9 cellular contexts compared by ENCODE assay signal in genomic region chr11:86064236-86064803, GRCh38. TPM values are rescaled to one million over a fixed set of nuclear protein-coding genes. Genes with fewer than 3 reads are reported as not detected.
A peak's percentile ranks its signal among the peaks of the same experiment; 100 is the strongest.
DNase-seq lines count a peak whose midpoint lies in the region; ATAC-seq, FAIRE-seq and TF ChIP-seq lines count a peak whose summit lies in the region.
"Had no signal": no experiment of that assay in that cellular context is flagged by ENCODE, and none has a peak within 500 bp of the region (broad histone marks: within the 10 kb centered on the region; RNA-seq: fewer than 3 reads in every experiment).

No MANE protein-coding gene starts in this region.

- H3K4me1 Mint-ChIP-seq in activated naive CD4-positive, alpha-beta T cell treated with anti-CD3 and anti-CD28 coated beads, Interleukin-2, amount 50 U/mL, for 24 hours = peaks cover 66% of the 10 kb centered on the region
- peaks cover 64% of the 10 kb centered on the region for H3K4me1 Mint-ChIP-seq in activated naive CD8-positive, alpha-beta T cell treated with anti-CD3 and anti-CD28 coated beads for 36 hours
- peaks cover 26% of the 10 kb centered on the region for H3K4me1 Mint-ChIP-seq in type B pancreatic cell (ENCODE audit: unreplicated experiment)
- peaks cover 35% of the 10 kb centered on the region for H3K4me1 Mint-ChIP-seq in nephron progenitor cell

- H3K27me3 ChIP-seq in pancreas = no peaks in the 10 kb centered on the region

- 47 to 56% methylated on average over 5 of the region's 5 CpGs for WGBS in pancreas, 2 donors

- H3K27ac ChIP-seq in pancreas = no peak overlapping the region

- no peak for FAIRE-seq in pancreas (lab: Jason Lieb, UNC)
- FAIRE-seq: urothelium cell line had no signal

- peaks cover 14 to 47% (median 44%) of the 10 kb centered on the region in 3 donors for H3K4me1 ChIP-seq in pancreas

- ATAC-seq in pancreas = no peak

- H3K27me3 Mint-ChIP-seq in activated naive CD4-positive, alpha-beta T cell treated with anti-CD3 and anti-CD28 coated beads, Interleukin-2, amount 50 U/mL, for 24 hours = no peaks in the 10 kb centered on the region
- no peaks in the 10 kb centered on the region for H3K27me3 Mint-ChIP-seq in activated naive CD8-positive, alpha-beta T cell treated with anti-CD3 and anti-CD28 coated beads for 36 hours
- H3K27me3 Mint-ChIP-seq in type B pancreatic cell = no peaks in the 10 kb centered on the region
- H3K27me3 Mint-ChIP-seq in nephron progenitor cell (ENCODE audit: low read depth, poor library complexity) = no peaks in the 10 kb centered on the region

- H3K36me3 ChIP-seq in pancreas = no peaks in the 10 kb centered on the region

- DNase-seq in activated naive CD4-positive, alpha-beta T cell treated with anti-CD3 and anti-CD28 coated beads, Interleukin-2, amount 50 U/mL, for 16 hours = no peak
- no peak for DNase-seq in activated naive CD8-positive, alpha-beta T cell treated with anti-CD3 and anti-CD28 coated beads for 36 hours
- DNase-seq in iris pigment epithelial cell (ENCODE audit: low read depth) (peak; percentile 82), type B pancreatic cell (ENCODE audit: extremely low spot score, unreplicated experiment) (no peak), NCI-H2196 treated with DMSO at 0.1 percent for 48 hours (lab: John Stamatoyannopoulos, UW; ENCODE audit: unreplicated experiment) (no peak), nephron progenitor cell (no peak), pancreas (no peak)

- no peaks in the 10 kb centered on the region for H3K9me3 Mint-ChIP-seq in activated naive CD4-positive, alpha-beta T cell treated with anti-CD3 and anti-CD28 coated beads, Interleukin-2, amount 50 U/mL, for 24 hours
- H3K9me3 Mint-ChIP-seq in activated naive CD8-positive, alpha-beta T cell treated with anti-CD3 and anti-CD28 coated beads for 36 hours = peaks cover 7% of the 10 kb centered on the region
- H3K9me3 Mint-ChIP-seq in type B pancreatic cell = peaks cover 5% of the 10 kb centered on the region
- H3K9me3 Mint-ChIP-seq in nephron progenitor cell = peaks cover 9% of the 10 kb centered on the region

- TF ChIP-seq CTCF in type B pancreatic cell (conservative IDR thresholded peaks at IDR 0.05) (no peak), nephron progenitor cell (IDR thresholded peaks at IDR 0.05) (no peak), pancreas (IDR thresholded peaks at IDR 0.05) (no peak)

- H3K27ac Mint-ChIP-seq in activated naive CD4-positive, alpha-beta T cell treated with anti-CD3 and anti-CD28 coated beads, Interleukin-2, amount 50 U/mL, for 24 hours = peak overlapping the region; percentile 30
- H3K27ac Mint-ChIP-seq in activated naive CD8-positive, alpha-beta T cell treated with anti-CD3 and anti-CD28 coated beads for 36 hours = peak overlapping the region; percentile 54
- H3K27ac Mint-ChIP-seq in type B pancreatic cell (no peak overlapping the region), nephron progenitor cell (no peak overlapping the region)

- H3K4me3 Mint-ChIP-seq in activated naive CD4-positive, alpha-beta T cell treated with anti-CD3 and anti-CD28 coated beads, Interleukin-2, amount 50 U/mL, for 24 hours = peak overlapping the region; percentile 64
- peak overlapping the region; percentile 52 for H3K4me3 Mint-ChIP-seq in activated naive CD8-positive, alpha-beta T cell treated with anti-CD3 and anti-CD28 coated beads for 36 hours
- H3K4me3 Mint-ChIP-seq in type B pancreatic cell = peak overlapping the region; percentile 31
- H3K4me3 Mint-ChIP-seq in nephron progenitor cell = no peak overlapping the region

- no peaks in the 10 kb centered on the region for H3K36me3 Mint-ChIP-seq in activated naive CD4-positive, alpha-beta T cell treated with anti-CD3 and anti-CD28 coated beads, Interleukin-2, amount 50 U/mL, for 24 hours
- H3K36me3 Mint-ChIP-seq in activated naive CD8-positive, alpha-beta T cell treated with anti-CD3 and anti-CD28 coated beads for 36 hours = peaks cover 41% of the 10 kb centered on the region
- peaks cover 5% of the 10 kb centered on the region for H3K36me3 Mint-ChIP-seq in type B pancreatic cell
- H3K36me3 Mint-ChIP-seq in nephron progenitor cell (ENCODE audit: low read depth) = peaks cover 27% of the 10 kb centered on the region

- no peaks in the 10 kb centered on the region for H3K9me3 ChIP-seq in pancreas

- intact Hi-C loops in pancreas (cut with DNase I) = no loop called here

- H3K4me3 ChIP-seq in pancreas = no peak overlapping the region

RNA-seq across cellular contexts. Expression of gene PICALM, which starts 4.6 kb away (rescaled TPM):
- 10 to 100 TPM; 35.8 to 41.1 TPM for total RNA-seq in activated naive CD8-positive, alpha-beta T cell treated with anti-CD3 and anti-CD28 coated beads for 36 hours
- total RNA-seq in type B pancreatic cell (ENCODE audit: low replicate concordance) (137 and 149 TPM in 2 replicates), pancreas (10 to 100 TPM; 34.5 to 90.9 (median 58.1) TPM)
- polyA plus RNA-seq in pancreas = 10 to 100 TPM; 23.3 to 48.1 TPM

Comparison
In these comparisons a context has a peak if more than half of its experiments do, and no peak if none do; other contexts are left out.
1. H3K27ac Mint-ChIP-seq: peak in activated naive CD4-positive, alpha-beta T cell treated with anti-CD3 and anti-CD28 coated beads, Interleukin-2, amount 50 U/mL, for 24 hours (single experiment) and activated naive CD8-positive, alpha-beta T cell treated with anti-CD3 and anti-CD28 coated beads for 36 hours (single experiment); none in type B pancreatic cell (single experiment) and nephron progenitor cell (single experiment).